Comparison of ENCODE assay signal across 8 cellular contexts in genomic region chr6:132084811-132085509, GRCh38.
DNase-seq lines count a peak whose midpoint lies in the region; ATAC-seq, FAIRE-seq and TF ChIP-seq lines count a peak whose summit lies in the region.

No MANE protein-coding gene starts in this region.

- H3K27ac Mint-ChIP-seq in WTC11 = peak overlapping the region; percentile 13; the same call in 1 of the 2 replicates
- H3K27ac Mint-ChIP-seq in T-cell = no peak overlapping the region

- H4K91ac ChIP-seq in mesenchymal stem cell (ENCODE audit: low read length) = no peak overlapping the region

- H3K79me1 ChIP-seq in mesenchymal stem cell (replicated peaks; ENCODE audit: low read length, poor library complexity, severe bottlenecking) = no peaks in the 10 kb centered on the region

- no peaks in the 10 kb centered on the region for H3K36me3 ChIP-seq in mesenchymal stem cell (ENCODE audit: control insufficient read depth in 1 of 2, insufficient read depth in 2 of 2, low read depth in 1 of 2, low read length in 2 of 2)

- H3K4ac ChIP-seq in mesenchymal stem cell (ENCODE audit: low read depth in 1 of 2, low read length in 2 of 2) = no peak overlapping the region

- H3K4me2 ChIP-seq in mesenchymal stem cell (ENCODE audit: low read length, poor library complexity, severe bottlenecking) = no peak overlapping the region

- FAIRE-seq in G401.6 (lab: Jason Lieb, UNC) (peak; percentile 99), frontal cortex (lab: Jason Lieb, UNC) (no peak)

- no peak overlapping the region for H3K14ac ChIP-seq in mesenchymal stem cell (ENCODE audit: low read length in 2 of 2)

- H3K27me3 Mint-ChIP-seq in WTC11 (ENCODE audit: low read depth) (no peaks in the 10 kb centered on the region), T-cell (no peaks in the 10 kb centered on the region)

- H2AFZ ChIP-seq in mesenchymal stem cell (ENCODE audit: low read depth, low read length) = no peak overlapping the region

- DNase-seq in WTC11 (ENCODE audit: low spot score) (no peak), mesenchymal stem cell (peak; percentile 93), T-cell (no peak), frontal cortex (ENCODE audit: low spot score in 2 of 2) (no peak)
- DNase-seq in activated CD4-positive, CD25-positive, alpha-beta regulatory T cell treated with anti-CD3 and anti-CD28 coated beads, Interleukin-2, amount 50 U/mL, for 72 hours = no peak

- no peak overlapping the region for H2BK120ac ChIP-seq in mesenchymal stem cell (ENCODE audit: low read depth, low read length)

- peak; percentile 97 for ATAC-seq in HG02610 (IDR thresholded peaks at IDR 0.05; ENCODE audit: unreplicated experiment)
- no peak for ATAC-seq in WTC11
- ATAC-seq in GM19455 (IDR thresholded peaks at IDR 0.05; ENCODE audit: unreplicated experiment) = no peak
- ATAC-seq in T-cell (replicated peaks in 1 of 4) = no peak

- peak overlapping the region; percentile 46 for H3K9ac ChIP-seq in mesenchymal stem cell (ENCODE audit: low read length)

- TF ChIP-seq CTCF in WTC11 (IDR thresholded peaks at IDR 0.05) = no peak

- no peaks in the 10 kb centered on the region for H3K9me3 ChIP-seq in mesenchymal stem cell (ENCODE audit: control insufficient read depth, low read length)

- no peak overlapping the region for H4K8ac ChIP-seq in mesenchymal stem cell (ENCODE audit: low read length)

- H3K27me3 ChIP-seq in mesenchymal stem cell (ENCODE audit: control insufficient read depth in 1 of 2, insufficient read depth in 1 of 2, low read length in 2 of 2) = no peaks in the 10 kb centered on the region

- H3K9me3 Mint-ChIP-seq in WTC11 (peaks cover 5% of the 10 kb centered on the region; the same call in 1 of the 2 replicates), T-cell (peaks cover 0 to 2% (median 0%) of the 10 kb centered on the region in 3 donors)

- no peak overlapping the region for H3K23ac ChIP-seq in mesenchymal stem cell (ENCODE audit: low read length in 2 of 2)

- 36% methylated on average over 3 of the region's 3 CpGs for WGBS in mesenchymal stem cell

- H3K4me3 ChIP-seq in mesenchymal stem cell (ENCODE audit: insufficient read depth in 1 of 2, low read depth in 1 of 2, low read length in 2 of 2) = no peak overlapping the region

- CTCF ChIA-PET in WTC11 (lab: Charles Lee) (no interaction called here), T-cell (lab: Charles Lee) (no interaction called here)

- no peak overlapping the region for H2BK15ac ChIP-seq in mesenchymal stem cell (ENCODE audit: low read depth, poor library complexity, severe bottlenecking)

- H3K36me3 Mint-ChIP-seq in WTC11 (no peaks in the 10 kb centered on the region), T-cell (no peaks in the 10 kb centered on the region)

- peak overlapping the region; percentile 97 for H3K27ac ChIP-seq in mesenchymal stem cell (ENCODE audit: low read length, poor library complexity, severe bottlenecking)

- POLR2A ChIA-PET in WTC11 (lab: Charles Lee) = no interaction called here
- POLR2A ChIA-PET in T-cell (lab: Charles Lee) = no interaction called here

- peaks cover 35% of the 10 kb centered on the region for H3K4me1 Mint-ChIP-seq in WTC11
- H3K4me1 Mint-ChIP-seq in T-cell = no peaks in the 10 kb centered on the region

- H3K4me3 Mint-ChIP-seq in WTC11 (no peak overlapping the region), T-cell (no peak overlapping the region)

- H2AK5ac ChIP-seq in mesenchymal stem cell (ENCODE audit: low read length, severe bottlenecking) = peak overlapping the region; percentile 24

- H3K18ac ChIP-seq in mesenchymal stem cell (ENCODE audit: low read depth in 1 of 2, low read length in 2 of 2) = no peak overlapping the region

- peak overlapping the region; percentile 21 to 52 for H2BK12ac ChIP-seq in mesenchymal stem cell (ENCODE audit: low read length in 2 of 2)

- H3K4me1 ChIP-seq in mesenchymal stem cell (ENCODE audit: control insufficient read depth, insufficient read depth, low read depth, low read length) = peaks cover 7% of the 10 kb centered on the region

- peak overlapping the region; percentile 47 for H2BK5ac ChIP-seq in mesenchymal stem cell (ENCODE audit: low read depth, low read length, poor library complexity, severe bottlenecking)

TF ChIP-seq in WTC11, 78 proteins besides CTCF, POLR2A, EP300 and RAD21 (continues in another document):
- TF ChIP-seq USF2 (CRISPR knock-in tag; IDR thresholded peaks at IDR 0.05) (no peak), ZNF281 (CRISPR knock-in tag; IDR thresholded peaks at IDR 0.05) (no peak), ZSCAN18 (CRISPR knock-in tag; IDR thresholded peaks at IDR 0.05) (no peak), IRF1 (CRISPR knock-in tag; IDR thresholded peaks at IDR 0.05) (no peak), RELA (CRISPR knock-in tag; IDR thresholded peaks at IDR 0.05; ENCODE audit: borderline replicate concordance) (no peak), ZNF317 (CRISPR knock-in tag; IDR thresholded peaks at IDR 0.05; ENCODE audit: borderline replicate concordance, low read depth) (no peak), ZNF532 (CRISPR knock-in tag; IDR thresholded peaks at IDR 0.05; ENCODE audit: borderline replicate concordance) (no peak), CREM (CRISPR knock-in tag; IDR thresholded peaks at IDR 0.05) (no peak)
